Comparison of ENCODE assay signal across 10 cellular contexts in the genomic region with DNA sequence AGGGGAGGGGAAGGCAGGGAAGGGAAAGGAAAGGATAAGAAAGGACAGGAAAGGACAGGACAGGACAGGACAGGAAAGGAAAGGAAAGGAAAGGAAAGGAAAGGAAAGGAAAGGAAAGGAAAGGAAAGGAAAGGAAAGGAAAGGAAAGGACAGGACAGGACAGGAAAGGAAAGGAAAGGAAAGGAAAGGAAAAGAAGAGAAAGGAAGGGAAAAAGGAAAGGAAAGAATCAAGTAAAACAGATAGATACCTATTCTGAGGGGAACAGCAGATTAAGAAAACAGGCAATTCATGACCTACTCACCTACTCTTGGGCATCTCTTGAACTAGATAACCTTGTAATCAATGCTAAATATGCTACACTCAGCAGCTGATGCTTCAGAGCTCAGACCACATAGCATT.
"Had no signal": no experiment of that assay in that cellular context is flagged by ENCODE, and none has a peak within 500 bp of the region (broad histone marks: within the 10 kb centered on the region; RNA-seq: fewer than 3 reads in every experiment).

No MANE protein-coding gene starts in this region.

- H3K9ac ChIP-seq: GM23248 had no signal

- H3K9me3 Mint-ChIP-seq: H9, HFFc6 had no signal

- FAIRE-seq: H54, K562 had no signal

- H3K27ac ChIP-seq: GM23248, HL-60 had no signal

- ATAC-seq: K562 had no signal

- H3K4me3 ChIP-seq: GM23248, K562 had no signal

- H3K4me3 Mint-ChIP-seq: H9, HFFc6 had no signal

- H3K27ac Mint-ChIP-seq: HFFc6 had no signal

- DNase-seq: GM23248, GOT3, H9, HCEC 1CT, HFFc6, IMR-90, KG1 had no signal

- H2AFZ ChIP-seq: GM23248 had no signal
